16 cellular contexts compared by ENCODE assay signal in the genomic region with DNA sequence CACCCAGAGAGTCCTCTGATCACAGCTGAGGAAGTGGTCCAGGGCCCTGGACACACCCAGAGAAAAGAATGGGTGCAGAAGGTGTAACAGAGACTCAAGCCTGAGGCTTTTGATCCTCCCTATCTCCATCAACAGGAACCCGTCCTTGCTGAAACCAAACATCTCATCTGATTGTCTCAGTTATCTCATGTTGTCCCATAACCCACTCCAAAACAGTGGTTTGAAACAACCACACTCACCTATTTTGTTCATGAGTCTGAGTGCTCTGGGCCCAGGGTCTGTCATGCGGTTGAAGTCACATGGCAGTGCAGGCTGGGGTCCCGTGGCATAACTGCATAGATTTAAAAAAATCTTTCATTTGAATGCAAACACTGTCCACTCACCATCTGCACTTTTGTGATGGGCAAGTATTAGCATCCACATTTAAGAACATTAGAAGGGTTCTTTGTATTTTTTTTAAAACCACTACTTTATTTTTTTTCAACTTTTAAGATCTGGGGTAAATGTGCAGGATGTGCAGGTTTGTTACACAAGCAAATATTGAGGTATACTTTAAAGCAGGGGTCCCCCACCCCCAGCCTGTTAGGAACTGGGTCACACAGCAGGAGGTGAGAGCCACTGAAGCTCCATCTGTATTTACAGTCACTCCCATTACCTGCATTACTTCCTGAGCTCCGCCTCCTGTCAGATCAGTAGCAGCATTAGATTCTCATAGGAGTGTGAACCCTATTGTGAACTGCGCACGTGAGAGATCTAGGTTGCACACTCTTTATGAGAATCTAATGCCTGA.
DNase-seq lines count a peak whose midpoint lies in the region; ATAC-seq and TF ChIP-seq lines count a peak whose summit lies in the region.
"Had no signal": no experiment of that assay in that cellular context is flagged by ENCODE, and none has a peak within 500 bp of the region (broad histone marks: within the 10 kb centered on the region; RNA-seq: fewer than 3 reads in every experiment).

No MANE protein-coding gene starts in this region.

- CTCF ChIA-PET in CD8-positive, alpha-beta T cell (lab: Charles Lee) = no interaction called here

- TF ChIP-seq CTCF in CD8-positive, alpha-beta T cell (IDR thresholded peaks at IDR 0.05) = no peak

- POLR2A ChIA-PET in CD8-positive, alpha-beta T cell (lab: Charles Lee) = no interaction called here

- no peak overlapping the region for H3K4me3 ChIP-seq in CD8-positive, alpha-beta T cell (ENCODE audit: low read depth, low read length)
- H3K4me3 ChIP-seq in Jurkat, Clone E6-1 (ENCODE audit: low read length) = no peak overlapping the region

- no peaks in the 10 kb centered on the region for H3K36me3 Mint-ChIP-seq in CD8-positive, alpha-beta T cell
- no peaks in the 10 kb centered on the region for H3K36me3 Mint-ChIP-seq in activated T-helper 17 cell treated with anti-CD3 and anti-CD28 coated beads, Interleukin-2, amount 50 U/mL, for 72 hours (ENCODE audit: low read depth)
- H3K36me3 Mint-ChIP-seq: CD4-positive, CD25-positive, alpha-beta regulatory T cell had no signal

- H3K36me3 ChIP-seq in CD8-positive, alpha-beta T cell (ENCODE audit: insufficient read depth, low read length) = no peaks in the 10 kb centered on the region

- no peaks in the 10 kb centered on the region for H3K27me3 Mint-ChIP-seq in CD8-positive, alpha-beta T cell (ENCODE audit: low read depth)
- no peaks in the 10 kb centered on the region for H3K27me3 Mint-ChIP-seq in activated T-helper 17 cell treated with anti-CD3 and anti-CD28 coated beads, Interleukin-2, amount 50 U/mL, for 72 hours
- H3K27me3 Mint-ChIP-seq: CD4-positive, CD25-positive, alpha-beta regulatory T cell had no signal

- no peak overlapping the region for H3K4me3 Mint-ChIP-seq in CD8-positive, alpha-beta T cell
- H3K4me3 Mint-ChIP-seq in activated T-helper 17 cell treated with anti-CD3 and anti-CD28 coated beads, Interleukin-2, amount 50 U/mL, for 72 hours = no peak overlapping the region
- H3K4me3 Mint-ChIP-seq: B cell; CD4-positive, CD25-positive, alpha-beta regulatory T cell had no signal

- DNase-seq in NCI-H1417 (lab: John Stamatoyannopoulos, UW) (peak in 2 of 3 experiments; percentile 42 to 74), NCI-H1417 treated with DMSO at 0.1 percent for 48 hours (lab: John Stamatoyannopoulos, UW) (no peak), SW480 (ENCODE audit: low spot score) (no peak)
- peak in 1 of 7 experiments; percentile 35 for DNase-seq in CD8-positive, alpha-beta T cell
- peak; percentile 48 for DNase-seq in Jurkat, Clone E6-1 (ENCODE audit: low read depth, low spot score)
- DNase-seq in central memory CD4-positive, alpha-beta T cell = peak; percentile 55
- DNase-seq: CD4-positive, CD25-positive, alpha-beta regulatory T cell; NCI-H1092; NCI-H1694; NCI-H526 had no signal

- H3K4me1 ChIP-seq in CD8-positive, alpha-beta T cell (ENCODE audit: insufficient read depth, low read length) = no peaks in the 10 kb centered on the region

- H3K27ac ChIP-seq in CD8-positive, alpha-beta T cell (ENCODE audit: low read depth, low read length) = no peak overlapping the region
- H3K27ac ChIP-seq: 22Rv1, RWPE1 had no signal

- no peaks in the 10 kb centered on the region for H3K9me3 ChIP-seq in CD8-positive, alpha-beta T cell (ENCODE audit: low read length)

- no peaks in the 10 kb centered on the region for H3K9me3 Mint-ChIP-seq in CD8-positive, alpha-beta T cell
- no peaks in the 10 kb centered on the region for H3K9me3 Mint-ChIP-seq in activated T-helper 17 cell treated with anti-CD3 and anti-CD28 coated beads, Interleukin-2, amount 50 U/mL, for 72 hours

- intact Hi-C loops in CD8-positive, alpha-beta T cell (cut with DNase I, micrococcal nuclease) = no loop called here

- no peaks in the 10 kb centered on the region for H3K27me3 ChIP-seq in CD8-positive, alpha-beta T cell (ENCODE audit: insufficient read depth, low read length)

- H3K4me1 Mint-ChIP-seq in CD8-positive, alpha-beta T cell (ENCODE audit: low read depth) = peaks cover 11% of the 10 kb centered on the region
- H3K4me1 Mint-ChIP-seq in activated T-helper 17 cell treated with anti-CD3 and anti-CD28 coated beads, Interleukin-2, amount 50 U/mL, for 72 hours = peaks cover 8% of the 10 kb centered on the region

- H3K27ac Mint-ChIP-seq in CD8-positive, alpha-beta T cell = peak overlapping the region; percentile 70
- H3K27ac Mint-ChIP-seq in activated T-helper 17 cell treated with anti-CD3 and anti-CD28 coated beads, Interleukin-2, amount 50 U/mL, for 72 hours = no peak overlapping the region
- H3K27ac Mint-ChIP-seq: B cell had no signal

- ATAC-seq in CD8-positive, alpha-beta T cell = peak; percentile 75
- no peak for ATAC-seq in HG03432 (IDR thresholded peaks at IDR 0.05; ENCODE audit: unreplicated experiment)
- ATAC-seq in activated T-helper 17 cell treated with anti-CD3 and anti-CD28 coated beads, Interleukin-2, amount 50 U/mL, for 72 hours (replicated peaks) = no peak
- ATAC-seq: HepG2 had no signal

Comparison
In these comparisons a context has a peak if more than half of its experiments do, and no peak if none do; other contexts are left out.
1. DNase-seq: peak in NCI-H1417 (2 of 3), Jurkat, Clone E6-1 (single experiment) and central memory CD4-positive, alpha-beta T cell (single experiment); none in NCI-H1417 treated with DMSO at 0.1 percent for 48 hours (single experiment) and SW480 (single experiment).